ENCODE assay signal across 1 cellular context in the genomic region with DNA sequence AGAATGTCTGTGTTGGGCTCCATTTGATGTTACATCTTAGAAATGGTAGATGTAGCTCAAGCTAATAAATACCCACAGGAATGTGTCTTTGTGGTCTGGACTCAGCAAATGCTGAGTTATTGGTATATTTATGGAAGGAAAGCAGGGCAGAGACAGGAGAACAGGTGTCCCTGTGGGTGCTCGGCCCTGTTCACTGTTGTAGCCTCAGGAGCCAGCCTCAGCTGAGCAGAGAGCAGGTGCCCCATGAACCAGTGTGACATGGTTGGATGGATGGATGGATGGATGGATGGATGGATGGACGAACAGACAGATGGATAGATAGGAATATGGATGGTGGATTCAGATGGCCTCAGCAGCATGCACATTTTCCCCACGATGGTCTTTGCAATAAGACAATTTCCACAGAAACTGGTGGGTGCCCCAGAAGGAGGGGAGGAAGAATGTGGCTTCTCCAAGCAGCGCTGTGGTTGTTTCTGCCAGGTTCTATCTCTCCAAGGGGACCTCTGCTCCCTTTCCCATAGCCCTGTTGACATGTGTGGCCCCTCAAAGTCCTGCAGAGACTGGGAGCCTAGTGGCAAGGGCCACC.
TF ChIP-seq lines count a peak whose summit lies in the region.

No MANE protein-coding gene starts in this region.

TF ChIP-seq in endothelial cell of umbilical vein, 7 proteins besides CTCF, POLR2A, EP300 and RAD21:
- TF ChIP-seq, protein P1, sequence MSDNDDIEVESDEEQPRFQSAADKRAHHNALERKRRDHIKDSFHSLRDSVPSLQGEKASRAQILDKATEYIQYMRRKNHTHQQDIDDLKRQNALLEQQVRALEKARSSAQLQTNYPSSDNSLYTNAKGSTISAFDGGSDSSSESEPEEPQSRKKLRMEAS (IDR thresholded peaks at IDR 0.05; ENCODE audit: insufficient read depth, insufficient read length): no peak
- TF ChIP-seq MYC (IDR thresholded peaks at IDR 0.05; ENCODE audit: low read depth, low read length) (no peak), GATA2 (IDR thresholded peaks at IDR 0.05; ENCODE audit: insufficient read depth, insufficient read length, low read depth, low read length) (no peak), FOS (IDR thresholded peaks at IDR 0.05; ENCODE audit: borderline replicate concordance, insufficient read depth, low read length) (no peak), JUN (IDR thresholded peaks at IDR 0.05; ENCODE audit: borderline replicate concordance, insufficient read depth, insufficient read length, low read depth) (no peak), POLR2AphosphoS5 (IDR thresholded peaks at IDR 0.05; ENCODE audit: insufficient read depth, low read depth, low read length) (no peak), EZH2 (IDR thresholded peaks at IDR 0.05; ENCODE audit: borderline replicate concordance, low read depth, low read length, severe bottlenecking) (no peak)
